In genomic region chr7:156240532-156240931, GRCh38 we compare ENCODE assay signal across 8 cellular contexts.
"Had no signal": no experiment of that assay in that cellular context is flagged by ENCODE, and none has a peak within 500 bp of the region (broad histone marks: within the 10 kb centered on the region; RNA-seq: fewer than 3 reads in every experiment).

No MANE protein-coding gene starts in this region.

- H3K27ac ChIP-seq: GM23248, HL-60 had no signal

- DNase-seq: GM23248, GOT3, H7, HFFc6, IMR-90 had no signal

- H3K4me3 ChIP-seq: GM23248, HAP-1 had no signal

- H3K36me3 ChIP-seq: HAP-1 had no signal

- H3K4me1 ChIP-seq: HAP-1 had no signal

- H3K9me3 ChIP-seq: HAP-1 had no signal

- ATAC-seq: HCT116 had no signal
